8 cellular contexts compared by ENCODE assay signal in the genomic region with DNA sequence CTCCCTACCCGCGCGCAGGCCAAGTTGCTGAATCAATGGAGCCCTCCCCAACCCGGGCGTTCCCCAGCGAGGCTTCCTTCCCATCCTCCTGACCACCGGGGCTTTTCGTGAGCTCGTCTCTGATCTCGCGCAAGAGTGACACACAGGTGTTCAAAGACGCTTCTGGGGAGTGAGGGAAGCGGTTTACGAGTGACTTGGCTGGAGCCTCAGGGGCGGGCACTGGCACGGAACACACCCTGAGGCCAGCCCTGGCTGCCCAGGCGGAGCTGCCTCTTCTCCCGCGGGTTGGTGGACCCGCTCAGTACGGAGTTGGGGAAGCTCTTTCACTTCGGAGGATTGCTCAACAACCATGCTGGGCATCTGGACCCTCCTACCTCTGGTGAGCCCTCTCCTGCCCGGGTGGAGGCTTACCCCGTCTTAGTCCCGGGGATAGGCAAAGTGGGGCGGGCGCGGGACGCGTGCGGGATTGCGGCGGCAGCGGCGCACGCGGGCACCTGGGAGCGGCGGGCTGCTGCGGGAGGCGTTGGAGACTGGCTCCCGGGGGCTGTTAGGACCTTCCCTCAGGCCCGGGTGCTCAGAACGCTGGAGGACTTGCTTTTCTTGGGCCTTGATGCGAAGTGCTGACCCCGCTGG. TPM values are rescaled to one million over a fixed set of nuclear protein-coding genes. Genes with fewer than 3 reads are reported as not detected.
DNase-seq lines count a peak whose midpoint lies in the region; ATAC-seq and TF ChIP-seq lines count a peak whose summit lies in the region.

Gene FAS, plus strand, starts transcription at position 271 of the 633 bp plus-strand sequence. Its CDS starts 79 bp downstream, at position 350.

- H4K20me1 ChIP-seq in SU-DHL-6 (ENCODE audit: low read depth, low read length), result no peaks in the 10 kb centered on the region

- H3K27me3 Mint-ChIP-seq in activated naive CD8-positive, alpha-beta T cell treated with anti-CD3 and anti-CD28 coated beads, Interleukin-2, amount 50 U/mL, for 24 hours, result no peaks in the 10 kb centered on the region

- peak within 1 kb of the TSS; percentile 71 for H3K9ac ChIP-seq in SU-DHL-6 (ENCODE audit: low read length)

- intact Hi-C loops in heart right ventricle (cut with DNase I), result loop anchor here in 3 of 10 donors (5.0 to 10.0 kb wide), 2 partner anchors 146 to 153 kb away; no protein-coding TSS in a partner anchor
- intact Hi-C loops in vagina (cut with DNase I), result loop anchor here (5.0 kb wide), 1 partner anchor 108 kb away; the partner anchor contains the start of gene STAMBPL1

- ATAC-seq in GM19395 (IDR thresholded peaks at IDR 0.05; ENCODE audit: unreplicated experiment) (peak; percentile 60), HG03520 (IDR thresholded peaks at IDR 0.05; ENCODE audit: unreplicated experiment) (peak; percentile 51), heart right ventricle (peak; percentile 68 to 90 (median 74))
- peak; percentile 85 for ATAC-seq in activated naive CD8-positive, alpha-beta T cell treated with anti-CD3 and anti-CD28 coated beads, Interleukin-2, amount 50 U/mL, for 24 hours

- TF ChIP-seq CTCF in C4-2B (conservative IDR thresholded peaks at IDR 0.05) (no peak), SU-DHL-6 (IDR thresholded peaks at IDR 0.05; ENCODE audit: insufficient read depth, low read length, poor library complexity, severe bottlenecking) (no peak), heart right ventricle (IDR thresholded peaks at IDR 0.05) (no peak), vagina (IDR thresholded peaks at IDR 0.05) (peak in 1 of 3 experiments; percentile 4)

- no peaks in the 10 kb centered on the region for H3K9me2 ChIP-seq in SU-DHL-6 (replicated peaks; ENCODE audit: insufficient read depth, low read length)

- H3K36me3 ChIP-seq in SU-DHL-6 (ENCODE audit: low read length), result no peaks in the 10 kb centered on the region
- H3K36me3 ChIP-seq in heart right ventricle, result no peaks in the 10 kb centered on the region
- no peaks in the 10 kb centered on the region for H3K36me3 ChIP-seq in vagina

- H3K27ac ChIP-seq in C4-2B (peak within 1 kb of the TSS; percentile 52), SU-DHL-6 (ENCODE audit: low read depth, low read length) (0 out of 2 replicates have a peak within 1 kb of the TSS, but pooled peaks have one; percentile 2), heart right ventricle (peak within 1 kb of the TSS; percentile 86 to 97 (median 96)), vagina (peak within 1 kb of the TSS; percentile 100)

- peak within 1 kb of the TSS; percentile 86 for H3K4me2 ChIP-seq in SU-DHL-6 (ENCODE audit: low read depth, low read length, poor library complexity, severe bottlenecking)

- peak in 1 of 2 donors; percentile 21 for TF ChIP-seq POLR2A in vagina (IDR thresholded peaks at IDR 0.05)

- H3K9me3 Mint-ChIP-seq in activated naive CD8-positive, alpha-beta T cell treated with anti-CD3 and anti-CD28 coated beads, Interleukin-2, amount 50 U/mL, for 24 hours, result peaks cover 4% of the 10 kb centered on the region

- WGBS in heart right ventricle, 2 donors, result 1% methylated on average over 46 of the region's 46 CpGs

- H3K4me1 ChIP-seq in heart right ventricle, result peaks cover 0 to 81% (median 34%) of the 10 kb centered on the region in 9 donors
- peaks cover 49% of the 10 kb centered on the region for H3K4me1 ChIP-seq in vagina

- H3K4me3 ChIP-seq in SU-DHL-6 (ENCODE audit: insufficient read depth, low read length, poor library complexity, severe bottlenecking) (peak within 1 kb of the TSS; percentile 84), heart right ventricle (peak within 1 kb of the TSS; percentile 53 to 90 (median 83)), vagina (peak within 1 kb of the TSS; percentile 93 to 94)

- peak within 1 kb of the TSS; percentile 86 for H3K4me3 Mint-ChIP-seq in activated naive CD8-positive, alpha-beta T cell treated with anti-CD3 and anti-CD28 coated beads, Interleukin-2, amount 50 U/mL, for 24 hours

- H3K27ac Mint-ChIP-seq in activated naive CD8-positive, alpha-beta T cell treated with anti-CD3 and anti-CD28 coated beads, Interleukin-2, amount 50 U/mL, for 24 hours, result peak within 1 kb of the TSS; percentile 85

- H3K36me3 Mint-ChIP-seq in activated naive CD8-positive, alpha-beta T cell treated with anti-CD3 and anti-CD28 coated beads, Interleukin-2, amount 50 U/mL, for 24 hours (ENCODE audit: low read depth), result peaks cover 1% of the 10 kb centered on the region

- DNase-seq in activated naive CD8-positive, alpha-beta T cell treated with anti-CD3 and anti-CD28 coated beads, Interleukin-2, amount 50 U/mL, for 24 hours, result peak; percentile 79
- DNase-seq in heart right ventricle (peak; percentile 67 to 81), pulmonary artery endothelial cell (ENCODE audit: low read depth, low spot score) (no peak), vagina (ENCODE audit: extremely low spot score in 2 of 2) (peak in 1 of 2 donors; percentile 92)

- H3K4me1 Mint-ChIP-seq in activated naive CD8-positive, alpha-beta T cell treated with anti-CD3 and anti-CD28 coated beads, Interleukin-2, amount 50 U/mL, for 24 hours, result peaks cover 64% of the 10 kb centered on the region

- H3F3A ChIP-seq in SU-DHL-6 (ENCODE audit: insufficient read depth), result peaks cover 6% of the 10 kb centered on the region; the same call in 1 of the 2 replicates

- H3K27me3 ChIP-seq in SU-DHL-6 (ENCODE audit: low read length) (no peaks in the 10 kb centered on the region), heart right ventricle (no peaks in the 10 kb centered on the region), vagina (no peaks in the 10 kb centered on the region)

- H3K79me2 ChIP-seq in SU-DHL-6 (ENCODE audit: insufficient read depth, low read length), result no peaks in the 10 kb centered on the region

- H3K9me3 ChIP-seq in SU-DHL-6 (ENCODE audit: insufficient read depth, low read length) (peaks cover 6% of the 10 kb centered on the region; the same call in 1 of the 2 replicates), heart right ventricle (peaks cover 0 to 5% (median 0%) of the 10 kb centered on the region in 11 donors), vagina (no peaks in the 10 kb centered on the region)

- H2AFZ ChIP-seq in SU-DHL-6 (ENCODE audit: low read depth, low read length, severe bottlenecking), result peak within 1 kb of the TSS; percentile 97

RNA-seq across cellular contexts. Expression of gene FAS, which starts in this region (rescaled TPM):
- total RNA-seq in heart right ventricle (10 to 100 TPM in 1 of 10 donors, 1 to 10 TPM in 9; 2.5 to 10.1 (median 3.7) TPM), pulmonary artery endothelial cell (16.8 and 30.2 TPM in 2 replicates), vagina (41.0 TPM)
- polyA plus RNA-seq in heart right ventricle, result 1 to 10 TPM; 3.5 to 4.6 TPM

Comparison
In these comparisons a context has a peak if more than half of its experiments do, and no peak if none do; other contexts are left out.
1. H3K27ac ChIP-seq: peak in every context shown above with its lines; median percentile 100 in vagina; 96 in heart right ventricle; 52 in C4-2B; 2 in SU-DHL-6.